Comparison of ENCODE assay signal across 1 cellular context in genomic region chr13:50244913-50245574, GRCh38.
TF ChIP-seq lines count a peak whose summit lies in the region.

No MANE protein-coding gene starts in this region.

TF ChIP-seq in HEK293, 187 proteins besides CTCF, POLR2A, EP300 and RAD21 (continued from another document):
- TF ChIP-seq INSM2 (tag by site-specific recombination; IDR thresholded peaks at IDR 0.05): peak; percentile 59; the same call in 1 of the 2 replicates
- TF ChIP-seq SCRT1 (tag by site-specific recombination; IDR thresholded peaks at IDR 0.05; ENCODE audit: borderline replicate concordance): no peak
- no peak for TF ChIP-seq KLF7 (tag by site-specific recombination; IDR thresholded peaks at IDR 0.05; ENCODE audit: borderline replicate concordance)
- TF ChIP-seq SP7 (tag by site-specific recombination; IDR thresholded peaks at IDR 0.05): peak; percentile 89
- TF ChIP-seq MEIS1 (CRISPR knock-in tag; IDR thresholded peaks at IDR 0.05; ENCODE audit: borderline replicate concordance): peak; percentile 52; the same call in 1 of the 2 replicates
- peak; percentile 53; the same call in 1 of the 2 replicates for TF ChIP-seq HIC1 (tag by site-specific recombination; IDR thresholded peaks at IDR 0.05)
- TF ChIP-seq OSR2 (tag by site-specific recombination; IDR thresholded peaks at IDR 0.05): peak; percentile 68
- 0 out of 2 replicates have a peak, but pooled peaks have one; percentile 42 for TF ChIP-seq ZNF558 (tag by site-specific recombination; IDR thresholded peaks at IDR 0.05)
- peak; percentile 72; the same call in 1 of the 2 replicates for TF ChIP-seq BCL11A (tag by site-specific recombination; IDR thresholded peaks at IDR 0.05; ENCODE audit: low read depth)
- peak; percentile 79; the same call in 1 of the 2 replicates for TF ChIP-seq ZEB2 (tag by site-specific recombination; IDR thresholded peaks at IDR 0.05)
